ENCODE assay signal across 37 cellular contexts in the genomic region with DNA sequence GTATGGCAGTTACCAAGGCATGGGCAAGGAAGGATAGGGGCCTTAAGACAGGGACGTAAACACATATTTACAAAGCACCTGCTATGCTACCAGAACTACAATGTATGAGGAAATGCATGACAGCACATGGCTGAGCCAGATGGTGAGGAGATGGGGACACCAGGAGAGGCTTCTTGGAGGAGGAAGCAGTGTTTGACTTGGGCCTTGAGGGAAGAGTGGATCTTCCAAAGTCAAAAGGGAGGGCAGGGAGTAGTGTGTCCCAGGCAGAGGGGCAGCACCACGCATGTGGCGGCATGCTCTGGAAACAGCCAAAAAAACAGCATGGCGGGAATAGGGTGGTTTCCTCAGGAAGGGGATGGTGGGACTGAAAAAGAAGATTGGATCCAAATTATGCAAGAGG.
"Had no signal": no experiment of that assay in that cellular context is flagged by ENCODE, and none has a peak within 500 bp of the region (broad histone marks: within the 10 kb centered on the region; RNA-seq: fewer than 3 reads in every experiment).

No MANE protein-coding gene starts in this region.

- H3K4me1 Mint-ChIP-seq: activated CD4-positive, alpha-beta memory T cell treated with anti-CD3 and anti-CD28 coated beads, Interleukin-2, amount 10 ng/mL, durations not matched to agents 7 days and 5 days; activated CD4-positive, alpha-beta T cell treated with anti-CD3 and anti-CD28 coated beads for 36 hours; activated CD4-positive, alpha-beta T cell treated with anti-CD3 and anti-CD28 coated beads, Interleukin-2, amount 10 ng/mL, durations not matched to agents 7 days and 5 days; activated CD8-positive, alpha-beta memory T cell treated with anti-CD3 and anti-CD28 coated beads, Interleukin-2, amount 10 ng/mL, durations not matched to agents 7 days and 5 days; activated naive CD4-positive, alpha-beta T cell treated with anti-CD3 and anti-CD28 coated beads, Interleukin-2, amount 10 ng/mL, durations not matched to agents 7 days and 5 days; activated naive CD4-positive, alpha-beta T cell treated with anti-CD3 and anti-CD28 coated beads, Interleukin-2, amount 50 U/mL, for 24 hours; activated naive CD8-positive, alpha-beta T cell treated with anti-CD3 and anti-CD28 coated beads, Interleukin-2, amount 10 ng/mL, durations not matched to agents 7 days and 5 days; activated naive CD8-positive, alpha-beta T cell treated with anti-CD3 and anti-CD28 coated beads, Interleukin-2, amount 50 U/mL, for 24 hours; central memory CD8-positive, alpha-beta T cell had no signal

- H3K4me3 ChIP-seq: ascending aorta, cardiac muscle cell had no signal

- H3K36me3 Mint-ChIP-seq: activated naive CD4-positive, alpha-beta T cell treated with anti-CD3 and anti-CD28 coated beads, Interleukin-2, amount 10 ng/mL, durations not matched to agents 7 days and 5 days; activated naive CD4-positive, alpha-beta T cell treated with anti-CD3 and anti-CD28 coated beads, Interleukin-2, amount 50 U/mL, for 24 hours; activated naive CD8-positive, alpha-beta T cell; activated naive CD8-positive, alpha-beta T cell treated with anti-CD3 and anti-CD28 coated beads, Interleukin-2, amount 10 ng/mL, durations not matched to agents 7 days and 5 days had no signal

- H3K36me3 ChIP-seq: ascending aorta, cardiac muscle cell had no signal

- H3K27ac ChIP-seq: ascending aorta, cardiac muscle cell, VCaP had no signal

- H3K4me1 ChIP-seq: ascending aorta had no signal

- DNase-seq: activated CD4-positive, alpha-beta memory T cell treated with anti-CD3 and anti-CD28 coated beads, Interleukin-2, amount 10 ng/mL, durations not matched to agents 7 days and 5 days; activated CD4-positive, alpha-beta T cell treated with anti-CD3 and anti-CD28 coated beads for 1 hour; activated CD4-positive, alpha-beta T cell treated with anti-CD3 and anti-CD28 coated beads for 36 hours; activated CD4-positive, alpha-beta T cell treated with anti-CD3 and anti-CD28 coated beads for 48 hours; activated CD4-positive, alpha-beta T cell treated with anti-CD3 and anti-CD28 coated beads, Interleukin-2, amount 10 ng/mL, durations not matched to agents 7 days and 5 days; activated CD4-positive, alpha-beta T cell treated with anti-CD3 and anti-CD28 coated beads, Interleukin-2, amount 50 U/mL, for 48 hours; activated CD4-positive, CD25-positive, alpha-beta regulatory T cell; activated CD8-positive, alpha-beta memory T cell treated with anti-CD3 and anti-CD28 coated beads for 24 hours; activated CD8-positive, alpha-beta memory T cell treated with anti-CD3 and anti-CD28 coated beads, Interleukin-2, amount 10 ng/mL, durations not matched to agents 7 days and 5 days; activated CD8-positive, alpha-beta memory T cell treated with anti-CD3 and anti-CD28 coated beads, Interleukin-2, amount 50 U/mL, for 48 hours; activated CD8-positive, alpha-beta T cell treated with anti-CD3 and anti-CD28 coated beads, Interleukin-2, amount 10 ng/mL, durations not matched to agents 7 days and 5 days; activated effector memory CD4-positive, alpha-beta T cell treated with Interleukin-2 at 50 U/mL for 16 hours; activated gamma-delta T cell; activated naive CD4-positive, alpha-beta T cell treated with anti-CD3 and anti-CD28 coated beads, Interleukin-2, amount 10 ng/mL, durations not matched to agents 7 days and 5 days; activated naive CD4-positive, alpha-beta T cell treated with Interleukin-2 at 50 U/mL for 16 hours; activated naive CD8-positive, alpha-beta T cell treated with anti-CD3 and anti-CD28 coated beads, Interleukin-2, amount 10 ng/mL, durations not matched to agents 7 days and 5 days; activated naive CD8-positive, alpha-beta T cell treated with anti-CD3 and anti-CD28 coated beads, Interleukin-2, amount 50 U/mL, for 24 hours; activated T-cell treated with anti-CD3 and anti-CD28 coated beads, Interleukin-2, amount 50 U/mL, for 24 hours; activated T-cell treated with anti-CD3 and anti-CD28 coated beads, Interleukin-2, amount 50 U/mL, for 48 hours; amygdala; anterior cingulate cortex; caudate nucleus; SW 1271; T-helper 1 cell; T-helper 2 cell; T-helper 9 cell had no signal

- ATAC-seq: activated CD4-positive, alpha-beta T cell treated with anti-CD3 and anti-CD28 coated beads for 36 hours; activated CD4-positive, CD25-positive, alpha-beta regulatory T cell treated with anti-CD3 and anti-CD28 coated beads, Interleukin-2, amount 50 U/mL, for 24 hours; activated CD8-positive, alpha-beta memory T cell treated with anti-CD3 and anti-CD28 coated beads, Interleukin-2, amount 10 ng/mL, durations not matched to agents 7 days and 5 days; activated CD8-positive, alpha-beta T cell treated with anti-CD3 and anti-CD28 coated beads, Interleukin-2, amount 10 ng/mL, durations not matched to agents 7 days and 5 days; activated naive CD8-positive, alpha-beta T cell treated with anti-CD3 and anti-CD28 coated beads, Interleukin-2, amount 50 U/mL, for 24 hours had no signal

- H3K27ac Mint-ChIP-seq: activated CD4-positive, alpha-beta memory T cell treated with anti-CD3 and anti-CD28 coated beads, Interleukin-2, amount 10 ng/mL, durations not matched to agents 7 days and 5 days; activated CD4-positive, alpha-beta T cell treated with anti-CD3 and anti-CD28 coated beads for 36 hours; activated CD4-positive, alpha-beta T cell treated with anti-CD3 and anti-CD28 coated beads, Interleukin-2, amount 10 ng/mL, durations not matched to agents 7 days and 5 days; activated CD8-positive, alpha-beta memory T cell treated with anti-CD3 and anti-CD28 coated beads, Interleukin-2, amount 10 ng/mL, durations not matched to agents 7 days and 5 days; activated CD8-positive, alpha-beta T cell treated with anti-CD3 and anti-CD28 coated beads, Interleukin-2, amount 10 ng/mL, durations not matched to agents 7 days and 5 days; activated naive CD4-positive, alpha-beta T cell treated with anti-CD3 and anti-CD28 coated beads, Interleukin-2, amount 10 ng/mL, durations not matched to agents 7 days and 5 days; activated naive CD4-positive, alpha-beta T cell treated with anti-CD3 and anti-CD28 coated beads, Interleukin-2, amount 50 U/mL, for 24 hours; activated naive CD8-positive, alpha-beta T cell; activated naive CD8-positive, alpha-beta T cell treated with anti-CD3 and anti-CD28 coated beads, Interleukin-2, amount 10 ng/mL, durations not matched to agents 7 days and 5 days; activated naive CD8-positive, alpha-beta T cell treated with anti-CD3 and anti-CD28 coated beads, Interleukin-2, amount 50 U/mL, for 24 hours; activated T-cell treated with anti-CD3 and anti-CD28 coated beads, Interleukin-2, amount 50 U/mL, for 24 hours; activated T-helper 2 cell treated with anti-CD3 and anti-CD28 coated beads, Interferon-gamma antibody, Interleukin-2, Interleukin-4, amounts not matched to agents 10 μg/mL and 5 μg/mL and 100 μg/mL, durations not matched to agents 14 hours and 24 hours and 36 hours; brain; T-helper 1 cell treated with Interleukin-12 subunit alpha and Interleukin-12 subunit beta and Interleukin-4 antibody, amounts not matched to agents 30 μg/mL and 1 μg/mL, for 36 hours; T-helper 2 cell treated with Interferon-gamma antibody and Interleukin-4, amounts not matched to agents 5 μg/mL and 100 μg/mL, for 36 hours had no signal

- H3K9me3 ChIP-seq: ascending aorta had no signal

- H3K27me3 Mint-ChIP-seq: activated CD4-positive, alpha-beta memory T cell treated with anti-CD3 and anti-CD28 coated beads, Interleukin-2, amount 10 ng/mL, durations not matched to agents 7 days and 5 days; activated CD4-positive, alpha-beta T cell treated with anti-CD3 and anti-CD28 coated beads for 36 hours; activated CD4-positive, alpha-beta T cell treated with anti-CD3 and anti-CD28 coated beads, Interleukin-2, amount 10 ng/mL, durations not matched to agents 7 days and 5 days; activated CD8-positive, alpha-beta memory T cell treated with anti-CD3 and anti-CD28 coated beads, Interleukin-2, amount 10 ng/mL, durations not matched to agents 7 days and 5 days; activated naive CD4-positive, alpha-beta T cell treated with anti-CD3 and anti-CD28 coated beads, Interleukin-2, amount 10 ng/mL, durations not matched to agents 7 days and 5 days; activated naive CD4-positive, alpha-beta T cell treated with anti-CD3 and anti-CD28 coated beads, Interleukin-2, amount 50 U/mL, for 24 hours; activated naive CD8-positive, alpha-beta T cell; activated naive CD8-positive, alpha-beta T cell treated with anti-CD3 and anti-CD28 coated beads, Interleukin-2, amount 10 ng/mL, durations not matched to agents 7 days and 5 days; activated naive CD8-positive, alpha-beta T cell treated with anti-CD3 and anti-CD28 coated beads, Interleukin-2, amount 50 U/mL, for 24 hours; activated T-cell treated with anti-CD3 and anti-CD28 coated beads, Interleukin-2, amount 50 U/mL, for 24 hours; brain; central memory CD8-positive, alpha-beta T cell had no signal

- H3K4me3 Mint-ChIP-seq: activated CD4-positive, alpha-beta memory T cell treated with anti-CD3 and anti-CD28 coated beads, Interleukin-2, amount 10 ng/mL, durations not matched to agents 7 days and 5 days; activated CD4-positive, alpha-beta T cell treated with anti-CD3 and anti-CD28 coated beads for 36 hours; activated CD4-positive, alpha-beta T cell treated with anti-CD3 and anti-CD28 coated beads, Interleukin-2, amount 10 ng/mL, durations not matched to agents 7 days and 5 days; activated CD8-positive, alpha-beta memory T cell treated with anti-CD3 and anti-CD28 coated beads, Interleukin-2, amount 10 ng/mL, durations not matched to agents 7 days and 5 days; activated CD8-positive, alpha-beta T cell treated with anti-CD3 and anti-CD28 coated beads, Interleukin-2, amount 10 ng/mL, durations not matched to agents 7 days and 5 days; activated naive CD4-positive, alpha-beta T cell treated with anti-CD3 and anti-CD28 coated beads, Interleukin-2, amount 10 ng/mL, durations not matched to agents 7 days and 5 days; activated naive CD4-positive, alpha-beta T cell treated with anti-CD3 and anti-CD28 coated beads, Interleukin-2, amount 50 U/mL, for 24 hours; activated naive CD8-positive, alpha-beta T cell; activated naive CD8-positive, alpha-beta T cell treated with anti-CD3 and anti-CD28 coated beads, Interleukin-2, amount 10 ng/mL, durations not matched to agents 7 days and 5 days; activated naive CD8-positive, alpha-beta T cell treated with anti-CD3 and anti-CD28 coated beads, Interleukin-2, amount 50 U/mL, for 24 hours; activated T-cell treated with anti-CD3 and anti-CD28 coated beads, Interleukin-2, amount 50 U/mL, for 24 hours; brain; central memory CD8-positive, alpha-beta T cell; T-helper 1 cell treated with Interleukin-12 subunit alpha and Interleukin-12 subunit beta and Interleukin-4 antibody, amounts not matched to agents 30 μg/mL and 1 μg/mL, for 36 hours; T-helper 2 cell treated with Interferon-gamma antibody and Interleukin-4, amounts not matched to agents 5 μg/mL and 100 μg/mL, for 36 hours had no signal

- H3K9me3 Mint-ChIP-seq: activated CD4-positive, alpha-beta T cell treated with anti-CD3 and anti-CD28 coated beads, Interleukin-2, amount 10 ng/mL, durations not matched to agents 7 days and 5 days; activated naive CD4-positive, alpha-beta T cell treated with anti-CD3 and anti-CD28 coated beads, Interleukin-2, amount 50 U/mL, for 24 hours; activated naive CD8-positive, alpha-beta T cell treated with anti-CD3 and anti-CD28 coated beads, Interleukin-2, amount 50 U/mL, for 24 hours; activated T-helper 2 cell treated with anti-CD3 and anti-CD28 coated beads, Interferon-gamma antibody, Interleukin-2, Interleukin-4, amounts not matched to agents 10 μg/mL and 5 μg/mL and 100 μg/mL, durations not matched to agents 14 hours and 24 hours and 36 hours; T-helper 2 cell treated with Interferon-gamma antibody and Interleukin-4, amounts not matched to agents 5 μg/mL and 100 μg/mL, for 36 hours had no signal

- H3K27me3 ChIP-seq: ascending aorta, cardiac muscle cell had no signal
